In genomic region chr19:1437609-1438008, GRCh38 we compare ENCODE assay signal across 8 cellular contexts. TPM values are rescaled to one million over a fixed set of nuclear protein-coding genes. Genes with fewer than 3 reads are reported as not detected.
DNase-seq lines count a peak whose midpoint lies in the region; ATAC-seq, FAIRE-seq and TF ChIP-seq lines count a peak whose summit lies in the region.

No MANE protein-coding gene starts in this region.

- no peaks in the 10 kb centered on the region for H3K27me3 Mint-ChIP-seq in activated naive CD4-positive, alpha-beta T cell treated with anti-CD3 and anti-CD28 coated beads, Interleukin-2, amount 50 U/mL, for 24 hours
- no peaks in the 10 kb centered on the region for H3K27me3 Mint-ChIP-seq in activated T-helper 1 cell treated with anti-CD3 and anti-CD28 coated beads, Interleukin-12 subunit alpha, Interleukin-12 subunit beta, Interleukin-2, Interleukin-4 antibody, amounts not matched to agents 30 ng/mL and 10 ng/mL and 1 ng/mL, durations not matched to agents 14 hours and 24 hours and 36 hours (ENCODE audit: insufficient read depth)
- no peaks in the 10 kb centered on the region for H3K27me3 Mint-ChIP-seq in type B pancreatic cell

- CTCF ChIA-PET in HepG2 (lab: Yijun Ruan, JAX; ENCODE audit: low intra/inter-chr PET ratio, low total read pairs): interaction anchor here (1.2 kb wide), 1 partner anchor 75 kb away, joined by 4 read pairs; the partner anchor contains the start of gene ADAMTSL5

- TF ChIP-seq RAD21 in HepG2 (CRISPR knock-in tag; IDR thresholded peaks at IDR 0.05): no peak

- TF ChIP-seq EP300 in HepG2 (IDR thresholded peaks at IDR 0.05; ENCODE audit: low read depth in 2 of 2, low read length in 2 of 2) (no peak), HepG2 (CRISPR knock-in tag; IDR thresholded peaks at IDR 0.05; ENCODE audit: borderline replicate concordance) (no peak)

- H2AFZ ChIP-seq in HepG2 (ENCODE audit: low read length): no peak overlapping the region

- in situ Hi-C loops in HepG2 (cut with HindIII; ENCODE audit: extremely low pct_ligation_motif_present, low pct_unique_long_range_greater_than_20kb): no loop called here

- no peak for TF ChIP-seq POLR2A in HepG2 (IDR thresholded peaks at IDR 0.05; ENCODE audit: insufficient read depth in 1 of 2, low read depth in 2 of 2, low read length in 2 of 2)

- peaks cover 30% of the 10 kb centered on the region for H3K4me1 ChIP-seq in HepG2 (ENCODE audit: insufficient read depth, low read length)

- peak overlapping the region; percentile 82 for H3K27ac ChIP-seq in HepG2 (ENCODE audit: extremely low read length, insufficient read depth, low read length)

- H3K9ac ChIP-seq in HepG2 (ENCODE audit: insufficient read depth, low read depth, low read length): peak overlapping the region; percentile 61

- BruUV-seq in HepG2 (replicated peaks; lab: Mats Ljungman, UMichigan): no TSS peak

- H3K36me3 ChIP-seq in HepG2 (replicated peaks in 1 of 2; ENCODE audit: control insufficient read depth in 1 of 2, insufficient read depth in 2 of 2, low read length in 2 of 2): peaks cover 23 to 53% of the 10 kb centered on the region in 2 experiments

- FAIRE-seq in HepG2 (lab: Jason Lieb, UNC): no peak

- H3K27me3 ChIP-seq in HepG2 (ENCODE audit: control insufficient read depth in 1 of 2, insufficient read depth in 2 of 2, low read length in 2 of 2): no peaks in the 10 kb centered on the region

- H3K9me3 ChIP-seq in HepG2 (ENCODE audit: low read length): no peaks in the 10 kb centered on the region

- POLR2A ChIA-PET in HepG2 (lab: Yijun Ruan, JAX): interaction anchor here (0.7 to 2.3 kb wide), 3 partner anchors 13 to 169 kb away, joined by 3 to 10 read pairs (median 4); partner anchors contain the start of gene CIRBP

- peak overlapping the region; percentile 1 for H3K4me3 Mint-ChIP-seq in activated naive CD4-positive, alpha-beta T cell treated with anti-CD3 and anti-CD28 coated beads, Interleukin-2, amount 50 U/mL, for 24 hours
- H3K4me3 Mint-ChIP-seq in activated T-helper 1 cell treated with anti-CD3 and anti-CD28 coated beads, Interleukin-12 subunit alpha, Interleukin-12 subunit beta, Interleukin-2, Interleukin-4 antibody, amounts not matched to agents 30 ng/mL and 10 ng/mL and 1 ng/mL, durations not matched to agents 14 hours and 24 hours and 36 hours: peak overlapping the region; percentile 98
- H3K4me3 Mint-ChIP-seq in type B pancreatic cell: peak overlapping the region; percentile 95

- peak overlapping the region; percentile 75 for H3K4me2 ChIP-seq in HepG2 (ENCODE audit: low read depth, low read length)

- peaks cover 31% of the 10 kb centered on the region for H3K79me2 ChIP-seq in HepG2 (ENCODE audit: insufficient read depth, low read length)

- 34% methylated on average over 8 of the region's 8 CpGs for WGBS in HepG2 (ENCODE audit: low lambda C conversion rate)

- peaks cover 34% of the 10 kb centered on the region for H4K20me1 ChIP-seq in HepG2 (ENCODE audit: insufficient read depth, low read length)

- no peak for DNase-seq in activated naive CD4-positive, alpha-beta T cell treated with Interleukin-2 at 50 U/mL for 16 hours
- DNase-seq in activated T-helper 1 cell treated with anti-CD3 and anti-CD28 coated beads, Interleukin-12 subunit alpha, Interleukin-12 subunit beta, Interleukin-2, Interleukin-4 antibody, amounts not matched to agents 30 ng/mL and 10 ng/mL and 1 ng/mL, durations not matched to agents 14 hours and 24 hours and 36 hours (ENCODE audit: low spot score): no peak
- no peak for DNase-seq in HepG2 (ENCODE audit: low spot score)
- DNase-seq in type B pancreatic cell (ENCODE audit: extremely low spot score, unreplicated experiment): no peak
- DNase-seq in nucleus accumbens (lab: John Stamatoyannopoulos, UW): no peak
- no peak for DNase-seq in iPS-NIHi11 (ENCODE audit: low spot score)

- peaks cover 17% of the 10 kb centered on the region for H3K36me3 Mint-ChIP-seq in activated naive CD4-positive, alpha-beta T cell treated with anti-CD3 and anti-CD28 coated beads, Interleukin-2, amount 50 U/mL, for 24 hours
- H3K36me3 Mint-ChIP-seq in activated T-helper 1 cell treated with anti-CD3 and anti-CD28 coated beads, Interleukin-12 subunit alpha, Interleukin-12 subunit beta, Interleukin-2, Interleukin-4 antibody, amounts not matched to agents 30 ng/mL and 10 ng/mL and 1 ng/mL, durations not matched to agents 14 hours and 24 hours and 36 hours (ENCODE audit: low read depth): peaks cover 39% of the 10 kb centered on the region
- peaks cover 8% of the 10 kb centered on the region for H3K36me3 Mint-ChIP-seq in type B pancreatic cell

- intact Hi-C loops in activated T-helper 1 cell treated with anti-CD3 and anti-CD28 coated beads, Interleukin-12 subunit alpha, Interleukin-12 subunit beta, Interleukin-2, Interleukin-4 antibody, amounts not matched to agents 30 ng/mL and 10 ng/mL and 1 ng/mL, durations not matched to agents 14 hours and 24 hours and 36 hours (cut with micrococcal nuclease): loop anchor here (1.0 to 2.0 kb wide), 4 partner anchors 30 to 989 kb away; partner anchors contain the start of genes C19orf25, DAZAP1, NDUFS7 and TIMM13
- intact Hi-C loops in HepG2 (cut with micrococcal nuclease; ENCODE audit: unreplicated experiment): no loop called here

- H3K4me1 Mint-ChIP-seq in activated naive CD4-positive, alpha-beta T cell treated with anti-CD3 and anti-CD28 coated beads, Interleukin-2, amount 50 U/mL, for 24 hours: peaks cover 17% of the 10 kb centered on the region
- no peaks in the 10 kb centered on the region for H3K4me1 Mint-ChIP-seq in activated T-helper 1 cell treated with anti-CD3 and anti-CD28 coated beads, Interleukin-12 subunit alpha, Interleukin-12 subunit beta, Interleukin-2, Interleukin-4 antibody, amounts not matched to agents 30 ng/mL and 10 ng/mL and 1 ng/mL, durations not matched to agents 14 hours and 24 hours and 36 hours (ENCODE audit: low read depth)
- peaks cover 5% of the 10 kb centered on the region for H3K4me1 Mint-ChIP-seq in type B pancreatic cell (ENCODE audit: unreplicated experiment)

- H3K4me3 ChIP-seq in HepG2 (replicated peaks in 1 of 3; ENCODE audit: insufficient read depth in 1 of 3, low read depth in 2 of 3, low read length in 3 of 3): peak overlapping the region; percentile 11 to 87 (median 19); a peak in 3 of 6 replicates

- TF ChIP-seq CTCF in HepG2 (CRISPR knock-in tag; IDR thresholded peaks at IDR 0.05) (no peak), type B pancreatic cell (conservative IDR thresholded peaks at IDR 0.05) (no peak)

- no peak overlapping the region for H3K27ac Mint-ChIP-seq in activated naive CD4-positive, alpha-beta T cell treated with anti-CD3 and anti-CD28 coated beads, Interleukin-2, amount 50 U/mL, for 24 hours
- H3K27ac Mint-ChIP-seq in activated T-helper 1 cell treated with anti-CD3 and anti-CD28 coated beads, Interleukin-12 subunit alpha, Interleukin-12 subunit beta, Interleukin-2, Interleukin-4 antibody, amounts not matched to agents 30 ng/mL and 10 ng/mL and 1 ng/mL, durations not matched to agents 14 hours and 24 hours and 36 hours: no peak overlapping the region
- peak overlapping the region; percentile 95 for H3K27ac Mint-ChIP-seq in type B pancreatic cell

- no peak for ATAC-seq in HepG2
- ATAC-seq in HG03469 (IDR thresholded peaks at IDR 0.05; ENCODE audit: unreplicated experiment): no peak

- H3K9me3 Mint-ChIP-seq in activated naive CD4-positive, alpha-beta T cell treated with anti-CD3 and anti-CD28 coated beads, Interleukin-2, amount 50 U/mL, for 24 hours: no peaks in the 10 kb centered on the region
- no peaks in the 10 kb centered on the region for H3K9me3 Mint-ChIP-seq in activated T-helper 1 cell treated with anti-CD3 and anti-CD28 coated beads, Interleukin-12 subunit alpha, Interleukin-12 subunit beta, Interleukin-2, Interleukin-4 antibody, amounts not matched to agents 30 ng/mL and 10 ng/mL and 1 ng/mL, durations not matched to agents 14 hours and 24 hours and 36 hours
- H3K9me3 Mint-ChIP-seq in type B pancreatic cell: no peaks in the 10 kb centered on the region

RNA-seq across cellular contexts. Expression of gene RPS15, which starts 0.6 kb away (rescaled TPM):
- total RNA-seq in activated T-helper 1 cell treated with anti-CD3 and anti-CD28 coated beads, Interleukin-12 subunit alpha, Interleukin-12 subunit beta, Interleukin-2, Interleukin-4 antibody, amounts not matched to agents 30 ng/mL and 10 ng/mL and 1 ng/mL, durations not matched to agents 14 hours and 24 hours and 36 hours: 1,387 and 1,455 TPM in 2 replicates
- total RNA-seq in HepG2 (2016; rRNA removed; fragmentation: Illumina TruSeq; extraction: Trizol) (695 and 780 TPM in 2 replicates), type B pancreatic cell (ENCODE audit: low replicate concordance) (1,251 and 1,344 TPM in 2 replicates)
- 693 and 734 TPM in 2 replicates for total RNA-seq in HepG2 (2016; cell fraction: cytosol; rRNA removed; fragmentation: Illumina TruSeq; extraction: Trizol; ENCODE audit: low read depth)
- total RNA-seq in HepG2 (2016; cell fraction: insoluble cytoplasmic fraction; rRNA removed; fragmentation: Illumina TruSeq; extraction: Trizol): 654 and 886 TPM in 2 replicates
- 967 and 1,125 TPM in 2 replicates for total RNA-seq in HepG2 (2016; cell fraction: membrane; rRNA removed; fragmentation: Illumina TruSeq; extraction: Trizol)
- 240 and 299 TPM in 2 replicates for total RNA-seq in HepG2 (2016; cell fraction: nucleus; rRNA removed; fragmentation: Illumina TruSeq; extraction: Trizol)
- polyA plus RNA-seq in HepG2 (2011; rRNA removed): 1,411 and 1,504 TPM in 2 replicates
- 2,214 and 3,196 TPM in 2 replicates for polyA plus RNA-seq in HepG2 (2011; cell fraction: cytosol; rRNA removed)
- polyA plus RNA-seq in HepG2 (2011; cell fraction: nucleus; rRNA removed): 923 and 1,023 TPM in 2 replicates
- 1,504 and 2,202 TPM in 2 replicates for polyA plus RNA-seq in HepG2 (2012)
- 1,868 and 2,054 TPM in 2 replicates for polyA plus RNA-seq in HepG2 (2016; cell fraction: cytosol; fragmentation: Illumina TruSeq; extraction: Trizol; ENCODE audit: low read depth)
- polyA plus RNA-seq in HepG2 (2016; cell fraction: insoluble cytoplasmic fraction; fragmentation: Illumina TruSeq; extraction: Trizol; ENCODE audit: low read depth): 1,628 and 1,692 TPM in 2 replicates
- polyA plus RNA-seq in HepG2 (2016; cell fraction: membrane; fragmentation: Illumina TruSeq; extraction: Trizol; ENCODE audit: low read depth): 2,328 and 2,419 TPM in 2 replicates
- 895 and 898 TPM in 2 replicates for polyA plus RNA-seq in HepG2 (2016; cell fraction: nucleus; fragmentation: Illumina TruSeq; extraction: Trizol; ENCODE audit: insufficient read depth, low read depth)
- polyA minus RNA-seq in HepG2 (2011; rRNA and poly(A)+ RNA removed; ENCODE audit: low replicate concordance): 538 and 916 TPM in 2 replicates
- 647 and 682 TPM in 2 replicates for polyA minus RNA-seq in HepG2 (2011; cell fraction: cytosol; rRNA and poly(A)+ RNA removed)
- 109 and 140 TPM in 2 replicates for polyA minus RNA-seq in HepG2 (2011; cell fraction: nucleus; rRNA and poly(A)+ RNA removed)

RNA-seq across cellular contexts. Expression of gene APC2, which starts 12.3 kb away (rescaled TPM):
- total RNA-seq in activated T-helper 1 cell treated with anti-CD3 and anti-CD28 coated beads, Interleukin-12 subunit alpha, Interleukin-12 subunit beta, Interleukin-2, Interleukin-4 antibody, amounts not matched to agents 30 ng/mL and 10 ng/mL and 1 ng/mL, durations not matched to agents 14 hours and 24 hours and 36 hours: 0.16 and 0.17 TPM in 2 replicates
- total RNA-seq in HepG2 (2016; rRNA removed; fragmentation: Illumina TruSeq; extraction: Trizol) (0.22 TPM in 1 of 2 replicates, not detected in the other), type B pancreatic cell (ENCODE audit: low replicate concordance) (1.2 and 9.2 TPM in 2 replicates)
- total RNA-seq in HepG2 (2016; cell fraction: cytosol; rRNA removed; fragmentation: Illumina TruSeq; extraction: Trizol; ENCODE audit: low read depth): under 0.01 TPM in 1 of 2 replicates, not detected in the other
- 0.02 and 0.27 TPM in 2 replicates for total RNA-seq in HepG2 (2016; cell fraction: insoluble cytoplasmic fraction; rRNA removed; fragmentation: Illumina TruSeq; extraction: Trizol)
- 0.24 TPM in 1 of 2 replicates, not detected in the other for total RNA-seq in HepG2 (2016; cell fraction: membrane; rRNA removed; fragmentation: Illumina TruSeq; extraction: Trizol)
- total RNA-seq in HepG2 (2016; cell fraction: nucleus; rRNA removed; fragmentation: Illumina TruSeq; extraction: Trizol): 0.25 and 0.28 TPM in 2 replicates
- polyA plus RNA-seq in HepG2 (2011; rRNA removed): 0.08 and 0.16 TPM in 2 replicates
- 0.04 and 0.07 TPM in 2 replicates for polyA plus RNA-seq in HepG2 (2011; cell fraction: cytosol; rRNA removed)
- 0.37 and 0.61 TPM in 2 replicates for polyA plus RNA-seq in HepG2 (2011; cell fraction: nucleus; rRNA removed)
- polyA plus RNA-seq in HepG2 (2012): 0.11 and 0.28 TPM in 2 replicates
- not detected in 2 replicates for polyA plus RNA-seq in HepG2 (2016; cell fraction: cytosol; fragmentation: Illumina TruSeq; extraction: Trizol; ENCODE audit: low read depth)
- not detected in 2 replicates for polyA plus RNA-seq in HepG2 (2016; cell fraction: insoluble cytoplasmic fraction; fragmentation: Illumina TruSeq; extraction: Trizol; ENCODE audit: low read depth)
- polyA plus RNA-seq in HepG2 (2016; cell fraction: membrane; fragmentation: Illumina TruSeq; extraction: Trizol; ENCODE audit: low read depth): not detected in 2 replicates
- 0.18 and 0.40 TPM in 2 replicates for polyA plus RNA-seq in HepG2 (2016; cell fraction: nucleus; fragmentation: Illumina TruSeq; extraction: Trizol; ENCODE audit: insufficient read depth, low read depth)
- 0.40 and 0.77 TPM in 2 replicates for polyA minus RNA-seq in HepG2 (2011; rRNA and poly(A)+ RNA removed; ENCODE audit: low replicate concordance)
- polyA minus RNA-seq in HepG2 (2011; cell fraction: cytosol; rRNA and poly(A)+ RNA removed): 0.35 and 0.49 TPM in 2 replicates
- polyA minus RNA-seq in HepG2 (2011; cell fraction: nucleus; rRNA and poly(A)+ RNA removed): 0.52 and 0.75 TPM in 2 replicates

RNA-seq across cellular contexts. Expression of gene DAZAP1, which starts 30.2 kb away (rescaled TPM):
- 301 and 304 TPM in 2 replicates for total RNA-seq in activated T-helper 1 cell treated with anti-CD3 and anti-CD28 coated beads, Interleukin-12 subunit alpha, Interleukin-12 subunit beta, Interleukin-2, Interleukin-4 antibody, amounts not matched to agents 30 ng/mL and 10 ng/mL and 1 ng/mL, durations not matched to agents 14 hours and 24 hours and 36 hours
- total RNA-seq in HepG2 (2016; rRNA removed; fragmentation: Illumina TruSeq; extraction: Trizol) (50.5 and 79.2 TPM in 2 replicates), type B pancreatic cell (ENCODE audit: low replicate concordance) (124 and 141 TPM in 2 replicates)
- total RNA-seq in HepG2 (2016; cell fraction: cytosol; rRNA removed; fragmentation: Illumina TruSeq; extraction: Trizol; ENCODE audit: low read depth): 72.9 and 77.7 TPM in 2 replicates
- total RNA-seq in HepG2 (2016; cell fraction: insoluble cytoplasmic fraction; rRNA removed; fragmentation: Illumina TruSeq; extraction: Trizol): 43.4 and 84.1 TPM in 2 replicates
- 104 and 106 TPM in 2 replicates for total RNA-seq in HepG2 (2016; cell fraction: membrane; rRNA removed; fragmentation: Illumina TruSeq; extraction: Trizol)
- total RNA-seq in HepG2 (2016; cell fraction: nucleus; rRNA removed; fragmentation: Illumina TruSeq; extraction: Trizol): 38.3 and 43.3 TPM in 2 replicates
- polyA plus RNA-seq in HepG2 (2011; rRNA removed): 58.7 and 63.3 TPM in 2 replicates
- polyA plus RNA-seq in HepG2 (2011; cell fraction: cytosol; rRNA removed): 37.8 and 48.2 TPM in 2 replicates
- polyA plus RNA-seq in HepG2 (2011; cell fraction: nucleus; rRNA removed): 99.5 and 105 TPM in 2 replicates
- 48.3 and 71.8 TPM in 2 replicates for polyA plus RNA-seq in HepG2 (2012)
- polyA plus RNA-seq in HepG2 (2016; cell fraction: cytosol; fragmentation: Illumina TruSeq; extraction: Trizol; ENCODE audit: low read depth): 108 and 114 TPM in 2 replicates
- polyA plus RNA-seq in HepG2 (2016; cell fraction: insoluble cytoplasmic fraction; fragmentation: Illumina TruSeq; extraction: Trizol; ENCODE audit: low read depth): 86.3 and 104 TPM in 2 replicates
- polyA plus RNA-seq in HepG2 (2016; cell fraction: membrane; fragmentation: Illumina TruSeq; extraction: Trizol; ENCODE audit: low read depth): 117 and 124 TPM in 2 replicates
- polyA plus RNA-seq in HepG2 (2016; cell fraction: nucleus; fragmentation: Illumina TruSeq; extraction: Trizol; ENCODE audit: insufficient read depth, low read depth): 140 and 145 TPM in 2 replicates
- polyA minus RNA-seq in HepG2 (2011; rRNA and poly(A)+ RNA removed; ENCODE audit: low replicate concordance): 26.8 and 58.6 TPM in 2 replicates
- polyA minus RNA-seq in HepG2 (2011; cell fraction: cytosol; rRNA and poly(A)+ RNA removed): 32.1 and 33.1 TPM in 2 replicates
- 35.5 and 41.4 TPM in 2 replicates for polyA minus RNA-seq in HepG2 (2011; cell fraction: nucleus; rRNA and poly(A)+ RNA removed)

RNA-seq across cellular contexts. Expression of gene GAMT, which starts 36.3 kb away (rescaled TPM):
- 21.7 and 22.3 TPM in 2 replicates for total RNA-seq in activated T-helper 1 cell treated with anti-CD3 and anti-CD28 coated beads, Interleukin-12 subunit alpha, Interleukin-12 subunit beta, Interleukin-2, Interleukin-4 antibody, amounts not matched to agents 30 ng/mL and 10 ng/mL and 1 ng/mL, durations not matched to agents 14 hours and 24 hours and 36 hours
- total RNA-seq in HepG2 (2016; rRNA removed; fragmentation: Illumina TruSeq; extraction: Trizol) (113 and 124 TPM in 2 replicates), type B pancreatic cell (ENCODE audit: low replicate concordance) (33.7 and 37.9 TPM in 2 replicates)
- 167 and 206 TPM in 2 replicates for total RNA-seq in HepG2 (2016; cell fraction: cytosol; rRNA removed; fragmentation: Illumina TruSeq; extraction: Trizol; ENCODE audit: low read depth)
- total RNA-seq in HepG2 (2016; cell fraction: insoluble cytoplasmic fraction; rRNA removed; fragmentation: Illumina TruSeq; extraction: Trizol): 112 and 125 TPM in 2 replicates
- total RNA-seq in HepG2 (2016; cell fraction: membrane; rRNA removed; fragmentation: Illumina TruSeq; extraction: Trizol): 130 and 170 TPM in 2 replicates
- total RNA-seq in HepG2 (2016; cell fraction: nucleus; rRNA removed; fragmentation: Illumina TruSeq; extraction: Trizol): 42.6 and 51.4 TPM in 2 replicates
- polyA plus RNA-seq in HepG2 (2011; rRNA removed): 115 and 120 TPM in 2 replicates
- polyA plus RNA-seq in HepG2 (2011; cell fraction: cytosol; rRNA removed): 103 and 156 TPM in 2 replicates
- polyA plus RNA-seq in HepG2 (2011; cell fraction: nucleus; rRNA removed): 88.3 and 90.1 TPM in 2 replicates
- polyA plus RNA-seq in HepG2 (2012): 74.3 and 76.0 TPM in 2 replicates
- 282 and 316 TPM in 2 replicates for polyA plus RNA-seq in HepG2 (2016; cell fraction: cytosol; fragmentation: Illumina TruSeq; extraction: Trizol; ENCODE audit: low read depth)
- 152 and 183 TPM in 2 replicates for polyA plus RNA-seq in HepG2 (2016; cell fraction: insoluble cytoplasmic fraction; fragmentation: Illumina TruSeq; extraction: Trizol; ENCODE audit: low read depth)
- 195 and 222 TPM in 2 replicates for polyA plus RNA-seq in HepG2 (2016; cell fraction: membrane; fragmentation: Illumina TruSeq; extraction: Trizol; ENCODE audit: low read depth)
- 119 and 134 TPM in 2 replicates for polyA plus RNA-seq in HepG2 (2016; cell fraction: nucleus; fragmentation: Illumina TruSeq; extraction: Trizol; ENCODE audit: insufficient read depth, low read depth)
- 46.3 and 144 TPM in 2 replicates for polyA minus RNA-seq in HepG2 (2011; rRNA and poly(A)+ RNA removed; ENCODE audit: low replicate concordance)
- polyA minus RNA-seq in HepG2 (2011; cell fraction: cytosol; rRNA and poly(A)+ RNA removed): 48.8 and 63.0 TPM in 2 replicates
- 20.3 and 21.1 TPM in 2 replicates for polyA minus RNA-seq in HepG2 (2011; cell fraction: nucleus; rRNA and poly(A)+ RNA removed)

RNA-seq across cellular contexts. Expression of gene C19orf25, which starts 41.4 kb away (rescaled TPM):
- total RNA-seq in activated T-helper 1 cell treated with anti-CD3 and anti-CD28 coated beads, Interleukin-12 subunit alpha, Interleukin-12 subunit beta, Interleukin-2, Interleukin-4 antibody, amounts not matched to agents 30 ng/mL and 10 ng/mL and 1 ng/mL, durations not matched to agents 14 hours and 24 hours and 36 hours: 37.1 and 38.5 TPM in 2 replicates
- total RNA-seq in HepG2 (2016; rRNA removed; fragmentation: Illumina TruSeq; extraction: Trizol): 32.3 and 32.4 TPM in 2 replicates
- total RNA-seq in HepG2 (2016; cell fraction: cytosol; rRNA removed; fragmentation: Illumina TruSeq; extraction: Trizol; ENCODE audit: low read depth): 11.9 and 13.3 TPM in 2 replicates
- total RNA-seq in HepG2 (2016; cell fraction: insoluble cytoplasmic fraction; rRNA removed; fragmentation: Illumina TruSeq; extraction: Trizol): 34.4 and 35.4 TPM in 2 replicates
- total RNA-seq in HepG2 (2016; cell fraction: membrane; rRNA removed; fragmentation: Illumina TruSeq; extraction: Trizol): 33.2 and 36.2 TPM in 2 replicates
- 15.1 and 17.1 TPM in 2 replicates for total RNA-seq in HepG2 (2016; cell fraction: nucleus; rRNA removed; fragmentation: Illumina TruSeq; extraction: Trizol)
- 14.2 and 19.5 TPM in 2 replicates for polyA plus RNA-seq in HepG2 (2011; rRNA removed)
- polyA plus RNA-seq in HepG2 (2011; cell fraction: cytosol; rRNA removed): 18.3 and 24.5 TPM in 2 replicates
- polyA plus RNA-seq in HepG2 (2011; cell fraction: nucleus; rRNA removed): 33.5 and 34.3 TPM in 2 replicates
- polyA plus RNA-seq in HepG2 (2012): 9.6 and 14.8 TPM in 2 replicates
- 11.7 and 15.7 TPM in 2 replicates for polyA plus RNA-seq in HepG2 (2016; cell fraction: cytosol; fragmentation: Illumina TruSeq; extraction: Trizol; ENCODE audit: low read depth)
- 31.7 and 32.0 TPM in 2 replicates for polyA plus RNA-seq in HepG2 (2016; cell fraction: insoluble cytoplasmic fraction; fragmentation: Illumina TruSeq; extraction: Trizol; ENCODE audit: low read depth)
- 25.3 and 26.3 TPM in 2 replicates for polyA plus RNA-seq in HepG2 (2016; cell fraction: membrane; fragmentation: Illumina TruSeq; extraction: Trizol; ENCODE audit: low read depth)
- polyA plus RNA-seq in HepG2 (2016; cell fraction: nucleus; fragmentation: Illumina TruSeq; extraction: Trizol; ENCODE audit: insufficient read depth, low read depth): 30.3 and 33.5 TPM in 2 replicates
- 15.8 and 20.8 TPM in 2 replicates for polyA minus RNA-seq in HepG2 (2011; rRNA and poly(A)+ RNA removed; ENCODE audit: low replicate concordance)
- 8.7 and 9.4 TPM in 2 replicates for polyA minus RNA-seq in HepG2 (2011; cell fraction: cytosol; rRNA and poly(A)+ RNA removed)
- 13.3 and 13.6 TPM in 2 replicates for polyA minus RNA-seq in HepG2 (2011; cell fraction: nucleus; rRNA and poly(A)+ RNA removed)
- total RNA-seq in type B pancreatic cell (ENCODE audit: low replicate concordance): 36.6 and 37.5 TPM in 2 replicates

Comparison
In these comparisons a context has a peak if more than half of its experiments do, and no peak if none do; other contexts are left out.
1. H3K4me3 Mint-ChIP-seq: peak in every context shown above with its lines; median percentile 98 in activated T-helper 1 cell treated with anti-CD3 and anti-CD28 coated beads, Interleukin-12 subunit alpha, Interleukin-12 subunit beta, Interleukin-2, Interleukin-4 antibody, amounts not matched to agents 30 ng/mL and 10 ng/mL and 1 ng/mL, durations not matched to agents 14 hours and 24 hours and 36 hours; 95 in type B pancreatic cell; 1 in activated naive CD4-positive, alpha-beta T cell treated with anti-CD3 and anti-CD28 coated beads, Interleukin-2, amount 50 U/mL, for 24 hours.